ENCODE assay signal across 25 cellular contexts in genomic region chr4:143477487-143477886, GRCh38.
"Had no signal": no experiment of that assay in that cellular context is flagged by ENCODE, and none has a peak within 500 bp of the region (broad histone marks: within the 10 kb centered on the region; RNA-seq: fewer than 3 reads in every experiment).

No MANE protein-coding gene starts in this region.

- H3K36me3 ChIP-seq: ovary, spleen, thyroid gland, transverse colon, vagina had no signal

- FAIRE-seq: islet of Langerhans, kidney, small intestine had no signal

- DNase-seq: hypothalamus; immature natural killer cell; kidney; left ventricle myocardium inferior; mesendoderm; naive B cell; natural killer cell; ovary; sigmoid colon; small intestine; spleen; stimulated activated CD4-positive, alpha-beta T cell treated with anti-CD3 and anti-CD28 coated beads, Interleukin-4, amount 100 ng/mL, for 24 hours; stimulated activated naive CD4-positive, alpha-beta T cell; testis; thyroid gland; transverse colon; upper lobe of left lung had no signal

- H3K4me1 Mint-ChIP-seq: immature natural killer cell; mesothelial cell of epicardium; natural killer cell; stimulated activated effector memory CD8-positive, alpha-beta T cell treated with anti-CD3 and anti-CD28 coated beads, Interleukin-12 subunit alpha, Interleukin-12 subunit beta, amount 100 ng/mL, for 72 hours had no signal

- H3K27me3 Mint-ChIP-seq: naive B cell; progenitor cell of endocrine pancreas; stimulated activated naive CD8-positive, alpha-beta T cell treated with anti-CD3 and anti-CD28 coated beads, Interleukin-15, Interleukin-2, amounts not matched to agents 100 ng/mL and 50 ng/mL, for 24 hours had no signal

- H3K9me3 ChIP-seq: left ventricle myocardium inferior, ovary, right atrium auricular region, sigmoid colon, spleen, testis, thyroid gland, transverse colon, upper lobe of left lung, vagina had no signal

- H3K27me3 ChIP-seq: ovary, right atrium auricular region, sigmoid colon, spleen, testis, thyroid gland, transverse colon, upper lobe of left lung, vagina had no signal

- H3K4me3 ChIP-seq: left ventricle myocardium inferior, lung, ovary, right atrium auricular region, sigmoid colon, spleen, testis, thyroid gland, transverse colon, upper lobe of left lung, vagina had no signal

- H3K4me3 Mint-ChIP-seq: immature natural killer cell; mesothelial cell of epicardium; naive B cell; natural killer cell; stimulated activated effector memory CD8-positive, alpha-beta T cell treated with anti-CD3 and anti-CD28 coated beads, Interleukin-12 subunit alpha, Interleukin-12 subunit beta, amount 100 ng/mL, for 72 hours; stimulated activated naive CD8-positive, alpha-beta T cell treated with anti-CD3 and anti-CD28 coated beads, Interleukin-15, Interleukin-2, amounts not matched to agents 100 ng/mL and 50 ng/mL, for 24 hours had no signal

- H3K4me1 ChIP-seq: right atrium auricular region, sigmoid colon, testis, thyroid gland, transverse colon, vagina had no signal

- ATAC-seq: natural killer cell; stimulated activated effector memory CD8-positive, alpha-beta T cell treated with anti-CD3 and anti-CD28 coated beads, Interleukin-12 subunit alpha, Interleukin-12 subunit beta, amount 100 ng/mL, for 72 hours had no signal

- H3K9me3 Mint-ChIP-seq: immature natural killer cell; mesothelial cell of epicardium; naive B cell; natural killer cell; stimulated activated effector memory CD8-positive, alpha-beta T cell treated with anti-CD3 and anti-CD28 coated beads, Interleukin-12 subunit alpha, Interleukin-12 subunit beta, amount 100 ng/mL, for 72 hours; stimulated activated naive CD8-positive, alpha-beta T cell treated with anti-CD3 and anti-CD28 coated beads, Interleukin-15, Interleukin-2, amounts not matched to agents 100 ng/mL and 50 ng/mL, for 24 hours had no signal

- H3K27ac Mint-ChIP-seq: immature natural killer cell; mesothelial cell of epicardium; natural killer cell; progenitor cell of endocrine pancreas; stimulated activated effector memory CD8-positive, alpha-beta T cell treated with anti-CD3 and anti-CD28 coated beads, Interleukin-12 subunit alpha, Interleukin-12 subunit beta, amount 100 ng/mL, for 72 hours; stimulated activated naive CD8-positive, alpha-beta T cell treated with anti-CD3 and anti-CD28 coated beads, Interleukin-15, Interleukin-2, amounts not matched to agents 100 ng/mL and 50 ng/mL, for 24 hours had no signal

- H3K27ac ChIP-seq: left ventricle myocardium inferior, ovary, right atrium auricular region, sigmoid colon, spleen, testis, thyroid gland, transverse colon, upper lobe of left lung, vagina had no signal

- H3K36me3 Mint-ChIP-seq: immature natural killer cell; naive B cell; natural killer cell; stimulated activated effector memory CD8-positive, alpha-beta T cell treated with anti-CD3 and anti-CD28 coated beads, Interleukin-12 subunit alpha, Interleukin-12 subunit beta, amount 100 ng/mL, for 72 hours had no signal
